In genomic region chr10:29634105-29634504, GRCh38 we compare ENCODE assay signal across 11 cellular contexts. TPM values are rescaled to one million over a fixed set of nuclear protein-coding genes. Genes with fewer than 3 reads are reported as not detected.
DNase-seq lines count a peak whose midpoint lies in the region; ATAC-seq and TF ChIP-seq lines count a peak whose summit lies in the region.
"Had no signal": no experiment of that assay in that cellular context is flagged by ENCODE, and none has a peak within 500 bp of the region (broad histone marks: within the 10 kb centered on the region; RNA-seq: fewer than 3 reads in every experiment).

No MANE protein-coding gene starts in this region.

- peak overlapping the region; percentile 66 for H3K4me3 ChIP-seq in ACC112 (ENCODE audit: low read depth, low read length)

- peaks cover 4% of the 10 kb centered on the region; the same call in 1 of the 2 replicates for H3K36me3 ChIP-seq in ACC112 (ENCODE audit: insufficient read depth, low read length)

- no peak for ATAC-seq in activated T-cell treated with anti-CD3 and anti-CD28 coated beads, Interleukin-2, amount 50 U/mL, for 4 hours
- ATAC-seq in GM19397 (IDR thresholded peaks at IDR 0.05; ENCODE audit: unreplicated experiment) = no peak

- H3K27ac ChIP-seq in ACC112 (ENCODE audit: low read depth, low read length) (peak overlapping the region; percentile 91), RWPE1 (peak overlapping the region; percentile 95; the same call in 1 of the 2 replicates), epithelial cell of prostate (peak overlapping the region; percentile 96)

- peak overlapping the region; percentile 24 for H3K4me3 Mint-ChIP-seq in osteocyte (ENCODE audit: unreplicated experiment)
- no peak overlapping the region for H3K4me3 Mint-ChIP-seq in activated T-cell treated with anti-CD3 and anti-CD28 coated beads, Interleukin-2, amount 50 U/mL, for 4 hours
- H3K4me3 Mint-ChIP-seq: activated naive CD4-positive, alpha-beta T cell treated with anti-CD3 and anti-CD28 coated beads, Interleukin-2, amount 10 ng/mL, durations not matched to agents 7 days and 5 days; naive B cell had no signal

- H3K27me3 ChIP-seq in ACC112 (ENCODE audit: insufficient read depth, low read length) = no peaks in the 10 kb centered on the region

- DNase-seq in RWPE1 (ENCODE audit: low spot score) (no peak), epithelial cell of prostate (ENCODE audit: low read depth, low spot score) (no peak), osteocyte (ENCODE audit: extremely low spot score, unreplicated experiment) (no peak), NCI-H1105 (lab: John Stamatoyannopoulos, UW) (no peak)
- no peak for DNase-seq in activated T-cell treated with anti-CD3 and anti-CD28 coated beads, Interleukin-2, amount 50 U/mL, for 4 hours
- no peak for DNase-seq in stimulated activated CD4-positive, alpha-beta T cell treated with anti-CD3 and anti-CD28 coated beads, Interleukin-2, amount 100 ng/mL, for 48 hours
- DNase-seq: activated CD4-positive, CD25-positive, alpha-beta regulatory T cell treated with anti-CD3 and anti-CD28 coated beads, Interleukin-2, amount 50 U/mL, for 72 hours; activated naive CD4-positive, alpha-beta T cell treated with anti-CD3 and anti-CD28 coated beads, Interleukin-2, amount 10 ng/mL, durations not matched to agents 7 days and 5 days; naive B cell had no signal

- peak overlapping the region; percentile 93 for H3K27ac Mint-ChIP-seq in osteocyte (ENCODE audit: unreplicated experiment)
- H3K27ac Mint-ChIP-seq: activated naive CD4-positive, alpha-beta T cell treated with anti-CD3 and anti-CD28 coated beads, Interleukin-2, amount 10 ng/mL, durations not matched to agents 7 days and 5 days; naive B cell had no signal

- H3K9me3 Mint-ChIP-seq in osteocyte (ENCODE audit: unreplicated experiment) = no peaks in the 10 kb centered on the region
- no peaks in the 10 kb centered on the region for H3K9me3 Mint-ChIP-seq in activated T-cell treated with anti-CD3 and anti-CD28 coated beads, Interleukin-2, amount 50 U/mL, for 4 hours
- H3K9me3 Mint-ChIP-seq: activated naive CD4-positive, alpha-beta T cell treated with anti-CD3 and anti-CD28 coated beads, Interleukin-2, amount 10 ng/mL, durations not matched to agents 7 days and 5 days had no signal

- peaks cover 64% of the 10 kb centered on the region for H3K4me1 Mint-ChIP-seq in osteocyte (ENCODE audit: unreplicated experiment)
- peaks cover 46% of the 10 kb centered on the region for H3K4me1 Mint-ChIP-seq in activated T-cell treated with anti-CD3 and anti-CD28 coated beads, Interleukin-2, amount 50 U/mL, for 4 hours (ENCODE audit: low read depth)

- no peaks in the 10 kb centered on the region for H3K27me3 Mint-ChIP-seq in osteocyte (ENCODE audit: unreplicated experiment)
- H3K27me3 Mint-ChIP-seq in activated T-cell treated with anti-CD3 and anti-CD28 coated beads, Interleukin-2, amount 50 U/mL, for 4 hours (ENCODE audit: low read depth) = no peaks in the 10 kb centered on the region
- H3K27me3 Mint-ChIP-seq: activated naive CD4-positive, alpha-beta T cell treated with anti-CD3 and anti-CD28 coated beads, Interleukin-2, amount 10 ng/mL, durations not matched to agents 7 days and 5 days; naive B cell had no signal

- POLR2A ChIA-PET in RWPE1 (lab: Yijun Ruan, JAX; ENCODE audit: low non-redundant PET) = no interaction called here

- TF ChIP-seq CTCF in RWPE1 (conservative IDR thresholded peaks at IDR 0.05; ENCODE audit: low read depth) = no peak
- no peak for TF ChIP-seq CTCF in osteocyte (IDR thresholded peaks at IDR 0.05)

- peaks cover 53% of the 10 kb centered on the region for H3K79me2 ChIP-seq in ACC112 (ENCODE audit: control insufficient read depth, insufficient read depth, low read length, unreplicated experiment)

- peaks cover 21% of the 10 kb centered on the region for H3K36me3 Mint-ChIP-seq in osteocyte (ENCODE audit: unreplicated experiment)
- H3K36me3 Mint-ChIP-seq in activated T-cell treated with anti-CD3 and anti-CD28 coated beads, Interleukin-2, amount 50 U/mL, for 4 hours (ENCODE audit: insufficient read depth) = peaks cover 7% of the 10 kb centered on the region
- H3K36me3 Mint-ChIP-seq: activated naive CD4-positive, alpha-beta T cell treated with anti-CD3 and anti-CD28 coated beads, Interleukin-2, amount 10 ng/mL, durations not matched to agents 7 days and 5 days; naive B cell had no signal

- no peak overlapping the region for H2AFZ ChIP-seq in ACC112 (ENCODE audit: low read length, unreplicated experiment)

- H3K4me1 ChIP-seq in ACC112 (ENCODE audit: control insufficient read depth, insufficient read depth, low read length, unreplicated experiment) = peaks cover 55% of the 10 kb centered on the region

- CTCF ChIA-PET in RWPE1 (lab: Yijun Ruan, JAX) = interaction anchor here (0.7 kb wide), 1 partner anchor 224 kb away, joined by 3 read pairs; no protein-coding TSS in a partner anchor

RNA-seq across cellular contexts. Expression of gene SVIL, which starts 0.7 kb away (rescaled TPM):
- 257 and 258 TPM in 2 replicates for total RNA-seq in osteocyte
- total RNA-seq in activated T-cell treated with anti-CD3 and anti-CD28 coated beads, Interleukin-2, amount 50 U/mL, for 4 hours = 10 to 100 TPM in 1 of 3 donors, 1 to 10 TPM in 2; 6.4 to 11.1 (median 9.5) TPM

Comparison
In these comparisons a context has a peak if more than half of its experiments do, and no peak if none do; other contexts are left out.
1. RNA of gene SVIL, which starts 0.7 kb away (total RNA-seq): 257 to 258 TPM in osteocyte; 6.4 to 11.1 TPM in activated T-cell treated with anti-CD3 and anti-CD28 coated beads, Interleukin-2, amount 50 U/mL, for 4 hours; every median in the first group is over 10 times any median in the second.
2. Peak in every context shown above with its lines, with median percentiles within 50 percentile points of each other: H3K27ac ChIP-seq.